In genomic region chrX:69128573-69128972, GRCh38 we compare ENCODE assay signal across 13 cellular contexts. TPM values are rescaled to one million over a fixed set of nuclear protein-coding genes. Genes with fewer than 3 reads are reported as not detected.
A peak's percentile ranks its signal among the peaks of the same experiment; 100 is the strongest.
DNase-seq lines count a peak whose midpoint lies in the region; ATAC-seq and TF ChIP-seq lines count a peak whose summit lies in the region.
"Had no signal": no experiment of that assay in that cellular context is flagged by ENCODE, and none has a peak within 500 bp of the region (broad histone marks: within the 10 kb centered on the region; RNA-seq: fewer than 3 reads in every experiment).

No MANE protein-coding gene starts in this region.

- no peaks in the 10 kb centered on the region for H3K36me3 ChIP-seq in breast epithelium
- no peaks in the 10 kb centered on the region for H3K36me3 ChIP-seq in endodermal cell (ENCODE audit: control insufficient read depth, insufficient read depth, low read length)
- H3K36me3 ChIP-seq in lower lobe of right lung = no peaks in the 10 kb centered on the region
- no peaks in the 10 kb centered on the region for H3K36me3 ChIP-seq in uterus

- no peaks in the 10 kb centered on the region for H3K36me3 Mint-ChIP-seq in MCF 10A (ENCODE audit: insufficient read depth, unreplicated experiment)
- no peaks in the 10 kb centered on the region for H3K36me3 Mint-ChIP-seq in endodermal cell (ENCODE audit: low read depth)

- CTCF ChIA-PET in MCF 10A (lab: Yijun Ruan, JAX) = interaction anchor here (1.5 kb wide), 1 partner anchor 9 kb away, joined by 3 read pairs; no protein-coding TSS in a partner anchor

- H3K27me3 ChIP-seq in breast epithelium (peaks cover 0 to 82% of the 10 kb centered on the region in 2 donors), endodermal cell (ENCODE audit: control insufficient read depth, insufficient read depth, low read length, poor library complexity, severe bottlenecking) (peaks cover 18% of the 10 kb centered on the region), lower lobe of right lung (ENCODE audit: low read depth) (no peaks in the 10 kb centered on the region), uterus (no peaks in the 10 kb centered on the region)

- H3K4me3 Mint-ChIP-seq in MCF 10A (ENCODE audit: unreplicated experiment) = no peak overlapping the region
- no peak overlapping the region for H3K4me3 Mint-ChIP-seq in endodermal cell

- no peak for TF ChIP-seq CTCF in breast epithelium (IDR thresholded peaks at IDR 0.05)
- no peak for TF ChIP-seq CTCF in MCF 10A (IDR thresholded peaks at IDR 0.05; ENCODE audit: unreplicated experiment)
- TF ChIP-seq CTCF in endodermal cell (conservative IDR thresholded peaks at IDR 0.05) = no peak
- no peak for TF ChIP-seq CTCF in lower lobe of right lung (IDR thresholded peaks at IDR 0.05)
- no peak for TF ChIP-seq CTCF in uterus (IDR thresholded peaks at IDR 0.05)

- BruUV-seq in MCF 10A (replicated peaks; lab: Mats Ljungman, UMichigan) = no TSS peak

- H3K9me3 Mint-ChIP-seq in MCF 10A (ENCODE audit: unreplicated experiment) (no peaks in the 10 kb centered on the region), endodermal cell (peaks cover 53% of the 10 kb centered on the region)

- H3K4me1 Mint-ChIP-seq in MCF 10A (ENCODE audit: insufficient read depth, unreplicated experiment) (no peaks in the 10 kb centered on the region), endodermal cell (peaks cover 2% of the 10 kb centered on the region)

- H3K4me1 ChIP-seq in breast epithelium (no peaks in the 10 kb centered on the region), endodermal cell (ENCODE audit: control insufficient read depth, insufficient read depth, low read length) (no peaks in the 10 kb centered on the region), lower lobe of right lung (no peaks in the 10 kb centered on the region), uterus (no peaks in the 10 kb centered on the region)
- H3K4me1 ChIP-seq: A549 had no signal

- peak overlapping the region in 1 of 2 donors; percentile 38 for H3K27ac ChIP-seq in breast epithelium
- H3K27ac ChIP-seq in endodermal cell (ENCODE audit: low read depth, low read length) = no peak overlapping the region
- no peak overlapping the region for H3K27ac ChIP-seq in lower lobe of right lung
- H3K27ac ChIP-seq in uterus = peak overlapping the region in 1 of 2 donors; percentile 59
- H3K27ac ChIP-seq: A549 had no signal

- no peak for DNase-seq in breast epithelium (ENCODE audit: low spot score in 2 of 2)
- DNase-seq in MCF 10A (ENCODE audit: unreplicated experiment) = no peak
- DNase-seq in endodermal cell = peak; percentile 79
- peak; percentile 45 for DNase-seq in lower lobe of right lung
- peak; percentile 32 to 45 for DNase-seq in uterus
- DNase-seq in HUDEP-2 (lab: John Stamatoyannopoulos, UW; ENCODE audit: unreplicated experiment in 76 of 76) = no peak
- DNase-seq in activated effector memory CD4-positive, alpha-beta T cell treated with anti-CD3 and anti-CD28 coated beads, Interleukin-2, amount 50 U/mL, for 16 hours = no peak
- DNase-seq: activated gamma-delta T cell; effector memory CD4-positive, alpha-beta T cell; kidney glomerular epithelial cell; NCI-H1436 treated with DMSO at 0.1 percent for 48 hours had no signal

- no peak overlapping the region for H3K27ac Mint-ChIP-seq in MCF 10A (ENCODE audit: low read depth, unreplicated experiment)
- no peak overlapping the region for H3K27ac Mint-ChIP-seq in endodermal cell

- intact Hi-C loops in breast epithelium (cut with DNase I; ENCODE audit: low total_unique reads) (no loop called here), MCF 10A (cut with micrococcal nuclease) (no loop called here), lower lobe of right lung (cut with DNase I) (no loop called here), uterus (cut with DNase I; ENCODE audit: low total_unique reads) (no loop called here)

- H3K9me3 ChIP-seq in breast epithelium = no peaks in the 10 kb centered on the region
- no peaks in the 10 kb centered on the region for H3K9me3 ChIP-seq in endodermal cell (ENCODE audit: control insufficient read depth, low read length)
- no peaks in the 10 kb centered on the region for H3K9me3 ChIP-seq in lower lobe of right lung
- H3K9me3 ChIP-seq in uterus = no peaks in the 10 kb centered on the region
- H3K9me3 ChIP-seq: A549 had no signal

- H3K27me3 Mint-ChIP-seq in MCF 10A (ENCODE audit: insufficient read depth, unreplicated experiment) (peaks cover 59% of the 10 kb centered on the region), endodermal cell (ENCODE audit: insufficient read depth) (peaks cover 25% of the 10 kb centered on the region)

- 20% methylated on average over 35 of the region's 35 CpGs; no CpG with 5 or more reads in 1 of the 2 experiments for WGBS in endodermal cell (ENCODE audit: insufficient coverage in 1 of 2, insufficient read length in 1 of 2), 2 experiments

- POLR2A ChIA-PET in MCF 10A (lab: Yijun Ruan, JAX) = no interaction called here

- H3K4me3 ChIP-seq in breast epithelium (peak overlapping the region; percentile 13 to 50 (median 21)), endodermal cell (ENCODE audit: low read length) (no peak overlapping the region), lower lobe of right lung (no peak overlapping the region), uterus (peak overlapping the region in 1 of 2 donors; percentile 3)
- H3K4me3 ChIP-seq: A549 had no signal

- ATAC-seq in lower lobe of right lung = peak; percentile 66 to 68
- ATAC-seq in GM21786 (IDR thresholded peaks at IDR 0.05; ENCODE audit: unreplicated experiment) = no peak
- ATAC-seq: A549 had no signal

- no peak overlapping the region for H3K9ac ChIP-seq in endodermal cell (ENCODE audit: extremely low read depth, low read length, poor library complexity, severe bottlenecking)

- no peak for TF ChIP-seq POLR2A in breast epithelium (IDR thresholded peaks at IDR 0.05)
- TF ChIP-seq POLR2A in uterus (IDR thresholded peaks at IDR 0.05) = no peak

RNA-seq across cellular contexts. Expression of gene PJA1, which starts 36.7 kb away (rescaled TPM):
- total RNA-seq in breast epithelium (10 to 100 TPM; 20.0 to 50.1 (median 25.6) TPM), MCF 10A (2022) (12.6 and 14.1 TPM in 2 replicates), endodermal cell (10 to 100 TPM; 32.0 to 32.6 TPM), lower lobe of right lung (21.9 TPM), uterus (10 to 100 TPM in 3 of 4 donors, 1 to 10 TPM in 1; 9.7 to 68.0 (median 26.1) TPM)
- polyA plus RNA-seq in endodermal cell (2013, experiment 1 of 2) = 56.6 TPM
- 53.0 TPM for polyA plus RNA-seq in endodermal cell (2013, experiment 2 of 2)

Comparison
In these comparisons a context has a peak if more than half of its experiments do, and no peak if none do; other contexts are left out.
1. DNase-seq: peak in endodermal cell (single experiment), lower lobe of right lung (single experiment) and uterus (2 of 2); none in breast epithelium (0 of 2), MCF 10A (single experiment), HUDEP-2 (0 of 76) and activated effector memory CD4-positive, alpha-beta T cell treated with anti-CD3 and anti-CD28 coated beads, Interleukin-2, amount 50 U/mL, for 16 hours (single experiment).
2. H3K4me3 ChIP-seq: peak in breast epithelium (3 of 3); none in endodermal cell (single experiment) and lower lobe of right lung (single experiment).